Comparison of ENCODE assay signal across 29 cellular contexts in genomic region chr16:52182840-52183239, GRCh38.
"Had no signal": no experiment of that assay in that cellular context is flagged by ENCODE, and none has a peak within 500 bp of the region (broad histone marks: within the 10 kb centered on the region; RNA-seq: fewer than 3 reads in every experiment).

No MANE protein-coding gene starts in this region.

- H3K9me3 Mint-ChIP-seq: stimulated activated effector memory CD8-positive, alpha-beta T cell treated with anti-CD3 and anti-CD28 coated beads, Interleukin-12 subunit alpha, Interleukin-12 subunit beta, amount 100 ng/mL, for 72 hours; stimulated activated memory B cell treated with anti-CD40 and anti-IgM and Interleukin-4, amounts not matched to agents 10 μg/mL and 1 μg/mL and 100 μg/mL, for 72 hours; stimulated activated naive B cell treated with anti-CD40 and anti-IgM and Interleukin-4, amounts not matched to agents 10 μg/mL and 1 μg/mL and 100 μg/mL, for 72 hours had no signal

- ATAC-seq: stimulated activated effector memory CD8-positive, alpha-beta T cell treated with anti-CD3 and anti-CD28 coated beads, Interleukin-12 subunit alpha, Interleukin-12 subunit beta, amount 100 ng/mL, for 72 hours; stimulated activated memory B cell treated with anti-CD40 and anti-IgM and Interleukin-4, amounts not matched to agents 10 μg/mL and 1 μg/mL and 100 μg/mL, for 72 hours; stimulated activated naive B cell treated with anti-CD40 and anti-IgM and Interleukin-4, amounts not matched to agents 10 μg/mL and 1 μg/mL and 100 μg/mL, for 72 hours; stimulated activated naive CD8-positive, alpha-beta T cell treated with anti-CD3 and anti-CD28 coated beads, Interleukin-15, amount 100 ng/mL, for 72 hours; stimulated activated naive CD8-positive, alpha-beta T cell treated with anti-CD3 and anti-CD28 coated beads, Interleukin-15, Interleukin-2, amounts not matched to agents 100 U/mL and 50 U/mL, for 24 hours; upper lobe of right lung had no signal

- H3K27ac ChIP-seq: stomach, suprapubic skin, testis, thoracic aorta, thyroid gland, tibial artery, tibial nerve, transverse colon, upper lobe of left lung, upper lobe of right lung, uterus, vagina had no signal

- H3K36me3 Mint-ChIP-seq: stimulated activated effector memory CD8-positive, alpha-beta T cell treated with anti-CD3 and anti-CD28 coated beads, Interleukin-12 subunit alpha, Interleukin-12 subunit beta, amount 100 ng/mL, for 72 hours; stimulated activated memory B cell treated with anti-CD40 and anti-IgM and Interleukin-4, amounts not matched to agents 10 μg/mL and 1 μg/mL and 100 μg/mL, for 72 hours; stimulated activated naive B cell treated with anti-CD40 and anti-IgM and Interleukin-4, amounts not matched to agents 10 μg/mL and 1 μg/mL and 100 μg/mL, for 72 hours; type B pancreatic cell had no signal

- H3K4me3 ChIP-seq: stomach, suprapubic skin, testis, thoracic aorta, thyroid gland, tibial artery, tibial nerve, transverse colon, upper lobe of left lung, upper lobe of right lung, uterus, vagina had no signal

- H3K27ac Mint-ChIP-seq: stimulated activated effector memory CD8-positive, alpha-beta T cell treated with anti-CD3 and anti-CD28 coated beads, Interleukin-12 subunit alpha, Interleukin-12 subunit beta, amount 100 ng/mL, for 72 hours; stimulated activated memory B cell treated with anti-CD40 and anti-IgM and Interleukin-4, amounts not matched to agents 10 μg/mL and 1 μg/mL and 100 μg/mL, for 72 hours; stimulated activated naive B cell treated with anti-CD40 and anti-IgM and Interleukin-4, amounts not matched to agents 10 μg/mL and 1 μg/mL and 100 μg/mL, for 72 hours; stimulated activated naive CD8-positive, alpha-beta T cell treated with anti-CD3 and anti-CD28 coated beads, Interleukin-15, amount 100 ng/mL, for 72 hours; stimulated activated naive CD8-positive, alpha-beta T cell treated with anti-CD3 and anti-CD28 coated beads, Interleukin-15, Interleukin-2, amounts not matched to agents 100 ng/mL and 50 ng/mL, for 24 hours; type B pancreatic cell had no signal

- H3K4me1 Mint-ChIP-seq: stimulated activated effector memory CD8-positive, alpha-beta T cell treated with anti-CD3 and anti-CD28 coated beads, Interleukin-12 subunit alpha, Interleukin-12 subunit beta, amount 100 ng/mL, for 72 hours; stimulated activated memory B cell treated with anti-CD40 and anti-IgM and Interleukin-4, amounts not matched to agents 10 μg/mL and 1 μg/mL and 100 μg/mL, for 72 hours; stimulated activated naive B cell treated with anti-CD40 and anti-IgM and Interleukin-4, amounts not matched to agents 10 μg/mL and 1 μg/mL and 100 μg/mL, for 72 hours; stimulated activated naive CD8-positive, alpha-beta T cell treated with anti-CD3 and anti-CD28 coated beads, Interleukin-15, amount 100 ng/mL, for 72 hours had no signal

- DNase-seq: stimulated activated CD4-positive, alpha-beta T cell treated with anti-CD3 and anti-CD28 coated beads, Interleukin-2, amount 100 ng/mL, for 48 hours; stimulated activated CD4-positive, alpha-beta T cell treated with anti-CD3 and anti-CD28 coated beads, Interleukin-4, amount 100 ng/mL, for 1 hour; stimulated activated CD4-positive, alpha-beta T cell treated with anti-CD3 and anti-CD28 coated beads, Interleukin-4, amount 100 ng/mL, for 24 hours; stimulated activated CD4-positive, alpha-beta T cell treated with anti-CD3 and anti-CD28 coated beads, Interleukin-4, amount 100 ng/mL, for 4 hours; stimulated activated CD8-positive, alpha-beta memory T cell treated with anti-CD3 and anti-CD28 coated beads, Interleukin-4, amount 100 ng/mL, for 48 hours; stimulated activated naive B cell treated with anti-CD40 and anti-IgM and Interleukin-4, amounts not matched to agents 10 μg/mL and 1 μg/mL and 100 μg/mL, for 72 hours; stimulated activated naive CD4-positive, alpha-beta T cell; stimulated activated naive CD4-positive, alpha-beta T cell treated with Interleukin-2 at 50 U/mL for 16 hours; stimulated activated naive CD8-positive, alpha-beta T cell treated with anti-CD3 and anti-CD28 coated beads, Interleukin-15, amount 100 ng/mL, for 72 hours; stimulated activated naive CD8-positive, alpha-beta T cell treated with anti-CD3 and anti-CD28 coated beads, Interleukin-15, Interleukin-2, amounts not matched to agents 100 U/mL and 50 U/mL, for 24 hours; stomach; substantia nigra; testis; thyroid gland; tibial artery; transverse colon; trophoblast cell; upper lobe of left lung; upper lobe of right lung; uterus had no signal

- FAIRE-seq: urothelium cell line had no signal

- H3K27me3 ChIP-seq: stomach, suprapubic skin, testis, thyroid gland, tibial artery, tibial nerve, transverse colon, upper lobe of left lung, upper lobe of right lung, uterus, vagina had no signal

- H3K4me3 Mint-ChIP-seq: stimulated activated effector memory CD8-positive, alpha-beta T cell treated with anti-CD3 and anti-CD28 coated beads, Interleukin-12 subunit alpha, Interleukin-12 subunit beta, amount 100 ng/mL, for 72 hours; stimulated activated memory B cell treated with anti-CD40 and anti-IgM and Interleukin-4, amounts not matched to agents 10 μg/mL and 1 μg/mL and 100 μg/mL, for 72 hours; stimulated activated naive B cell treated with anti-CD40 and anti-IgM and Interleukin-4, amounts not matched to agents 10 μg/mL and 1 μg/mL and 100 μg/mL, for 72 hours; stimulated activated naive CD8-positive, alpha-beta T cell treated with anti-CD3 and anti-CD28 coated beads, Interleukin-15, amount 100 ng/mL, for 72 hours; stimulated activated naive CD8-positive, alpha-beta T cell treated with anti-CD3 and anti-CD28 coated beads, Interleukin-15, Interleukin-2, amounts not matched to agents 100 ng/mL and 50 ng/mL, for 24 hours; type B pancreatic cell had no signal

- H3K4me1 ChIP-seq: stomach, suprapubic skin, testis, thyroid gland, tibial artery, tibial nerve, transverse colon, upper lobe of left lung, upper lobe of right lung, uterus, vagina had no signal

- H3K36me3 ChIP-seq: stomach, suprapubic skin, thoracic aorta, thyroid gland, tibial artery, tibial nerve, transverse colon, upper lobe of left lung, upper lobe of right lung, uterus, vagina had no signal

- H3K27me3 Mint-ChIP-seq: stimulated activated memory B cell treated with anti-CD40 and anti-IgM and Interleukin-4, amounts not matched to agents 10 μg/mL and 1 μg/mL and 100 μg/mL, for 72 hours; stimulated activated naive B cell treated with anti-CD40 and anti-IgM and Interleukin-4, amounts not matched to agents 10 μg/mL and 1 μg/mL and 100 μg/mL, for 72 hours; stimulated activated naive CD8-positive, alpha-beta T cell treated with anti-CD3 and anti-CD28 coated beads, Interleukin-15, amount 100 ng/mL, for 72 hours; stimulated activated naive CD8-positive, alpha-beta T cell treated with anti-CD3 and anti-CD28 coated beads, Interleukin-15, Interleukin-2, amounts not matched to agents 100 ng/mL and 50 ng/mL, for 24 hours had no signal

- H3K9me3 ChIP-seq: stomach, suprapubic skin, testis, thoracic aorta, thyroid gland, tibial artery, tibial nerve, transverse colon, upper lobe of left lung, upper lobe of right lung, uterus, vagina had no signal
